In genomic region chr1:107139833-107140702, GRCh38 we compare ENCODE assay signal across 8 cellular contexts. TPM values are rescaled to one million over a fixed set of nuclear protein-coding genes. Genes with fewer than 3 reads are reported as not detected.
DNase-seq lines count a peak whose midpoint lies in the region; FAIRE-seq and TF ChIP-seq lines count a peak whose summit lies in the region.

No MANE protein-coding gene starts in this region.

- intact Hi-C loops in ovary (cut with DNase I): no loop called here

- no peak overlapping the region for H3K27ac Mint-ChIP-seq in glutamatergic neuron (ENCODE audit: unreplicated experiment)

- peak; percentile 18 for DNase-seq in stimulated activated CD4-positive, alpha-beta T cell treated with anti-CD3 and anti-CD28 coated beads, Interleukin-15, amount 100 ng/mL, for 24 hours
- no peak for DNase-seq in stimulated activated CD4-positive, alpha-beta T cell treated with anti-CD3 and anti-CD28 coated beads, Interleukin-4, amount 100 ng/mL, for 24 hours
- peak; percentile 0 for DNase-seq in activated T-helper 9 cell treated with anti-CD3 and anti-CD28 coated beads, Interleukin-2, amount 50 U/mL, for 16 hours (ENCODE audit: low read depth)
- peak; percentile 56 for DNase-seq in glutamatergic neuron
- DNase-seq in ovary: peak in 3 of 5 donors; percentile 17 to 35 (median 24)
- DNase-seq in NCI-H2029 treated with DMSO at 0.1 percent for 48 hours (lab: John Stamatoyannopoulos, UW): no peak
- DNase-seq in small intestine: no peak

- H3K4me3 Mint-ChIP-seq in glutamatergic neuron (ENCODE audit: unreplicated experiment): peak overlapping the region; percentile 93

- peaks cover 2% of the 10 kb centered on the region for H3K27me3 Mint-ChIP-seq in glutamatergic neuron (ENCODE audit: unreplicated experiment)

- H3K9me3 Mint-ChIP-seq in glutamatergic neuron (ENCODE audit: unreplicated experiment): peaks cover 4% of the 10 kb centered on the region

- no peak for TF ChIP-seq EP300 in ovary (IDR thresholded peaks at IDR 0.05)

- peak overlapping the region; percentile 14 for H3K9ac ChIP-seq in HUES6 (ENCODE audit: low read length)

- H3K27me3 ChIP-seq in HUES6 (ENCODE audit: control insufficient read depth, insufficient read depth, low read length) (peaks cover 28% of the 10 kb centered on the region), ovary (no peaks in the 10 kb centered on the region), small intestine (ENCODE audit: control insufficient read depth in 2 of 2, insufficient read depth in 2 of 2, low read length in 2 of 2) (peaks cover 0 to 9% of the 10 kb centered on the region in 2 donors)

- H3K4me1 ChIP-seq in HUES6 (ENCODE audit: control insufficient read depth, insufficient read depth, low read length): peaks cover 17% of the 10 kb centered on the region
- peaks cover 5% of the 10 kb centered on the region for H3K4me1 ChIP-seq in ovary (ENCODE audit: insufficient read depth)
- peaks cover 3 to 6% of the 10 kb centered on the region in 2 donors for H3K4me1 ChIP-seq in small intestine (ENCODE audit: control insufficient read depth in 2 of 2, insufficient read depth in 1 of 2, low read depth in 1 of 2, low read length in 1 of 2)

- no peak for FAIRE-seq in small intestine (lab: Jason Lieb, UNC)

- no peaks in the 10 kb centered on the region for H3K36me3 Mint-ChIP-seq in glutamatergic neuron (ENCODE audit: unreplicated experiment)

- WGBS in ovary, 3 donors: 0 to 1% (median 1%) methylated on average over 53 of the region's 53 CpGs
- 1 to 2% (median 1%) methylated on average over 46 to 53 of the region's 53 CpGs for WGBS in small intestine, 3 donors

- no peaks in the 10 kb centered on the region for H3K36me3 ChIP-seq in HUES6 (ENCODE audit: control insufficient read depth, insufficient read depth, low read length)
- H3K36me3 ChIP-seq in ovary: no peaks in the 10 kb centered on the region
- no peaks in the 10 kb centered on the region for H3K36me3 ChIP-seq in small intestine (ENCODE audit: control insufficient read depth in 2 of 2, insufficient read depth in 2 of 2, low read length in 2 of 2)

- no peak overlapping the region for H3K27ac ChIP-seq in HUES6 (ENCODE audit: low read depth, low read length)
- no peak overlapping the region for H3K27ac ChIP-seq in ovary
- no peak overlapping the region for H3K27ac ChIP-seq in small intestine (ENCODE audit: low read depth in 1 of 2, low read length in 1 of 2)

- no peaks in the 10 kb centered on the region for H3K4me1 Mint-ChIP-seq in glutamatergic neuron (ENCODE audit: low read depth, unreplicated experiment)

- H3K4me3 ChIP-seq in HUES6 (ENCODE audit: low read depth, low read length) (peak overlapping the region; percentile 89), ovary (peak overlapping the region; percentile 49), small intestine (ENCODE audit: low read depth in 1 of 2, low read length in 2 of 2) (peak overlapping the region in 1 of 2 donors; percentile 40)

- no peak for TF ChIP-seq CTCF in glutamatergic neuron (IDR thresholded peaks at IDR 0.05; ENCODE audit: partially characterized antibody, unreplicated experiment)
- no peak for TF ChIP-seq CTCF in ovary (IDR thresholded peaks at IDR 0.05)

- H3K9me3 ChIP-seq in HUES6 (ENCODE audit: control insufficient read depth, insufficient read depth, low read depth, low read length): no peaks in the 10 kb centered on the region
- no peaks in the 10 kb centered on the region for H3K9me3 ChIP-seq in ovary
- no peaks in the 10 kb centered on the region for H3K9me3 ChIP-seq in small intestine (ENCODE audit: control insufficient read depth, low read depth)

- no peak for TF ChIP-seq POLR2A in ovary (IDR thresholded peaks at IDR 0.05)

RNA-seq across cellular contexts. Expression of gene NTNG1, which starts 0.8 kb away (rescaled TPM):
- total RNA-seq in glutamatergic neuron (ENCODE audit: unreplicated experiment) (3.2 TPM), ovary (1 to 10 TPM in 3 of 7 donors, under 1 TPM in 4; 0.28 to 9.1 (median 0.97) TPM)
- polyA plus RNA-seq in ovary (1 to 10 TPM in 1 of 2 donors, under 1 TPM in 1; 0.53 to 1.1 TPM), small intestine (under 1 TPM in 1 of 3 donors, not detected in 2; 0.27 TPM)

Comparison
In these comparisons a context has a peak if more than half of its experiments do, and no peak if none do; other contexts are left out.
1. DNase-seq: peak in stimulated activated CD4-positive, alpha-beta T cell treated with anti-CD3 and anti-CD28 coated beads, Interleukin-15, amount 100 ng/mL, for 24 hours (single experiment), activated T-helper 9 cell treated with anti-CD3 and anti-CD28 coated beads, Interleukin-2, amount 50 U/mL, for 16 hours (single experiment), glutamatergic neuron (single experiment) and ovary (3 of 5); none in stimulated activated CD4-positive, alpha-beta T cell treated with anti-CD3 and anti-CD28 coated beads, Interleukin-4, amount 100 ng/mL, for 24 hours (single experiment), NCI-H2029 treated with DMSO at 0.1 percent for 48 hours (single experiment) and small intestine (single experiment).